In genomic region chr12:95882873-95883272, GRCh38 we compare ENCODE assay signal across 2 cellular contexts.
TF ChIP-seq lines count a peak whose summit lies in the region.

No MANE protein-coding gene starts in this region.

TF ChIP-seq in HepG2, 621 proteins besides CTCF, POLR2A, EP300 and RAD21:
- TF ChIP-seq POLR2G (IDR thresholded peaks at IDR 0.05; ENCODE audit: low read depth, low read length) (no peak), SOX6 (IDR thresholded peaks at IDR 0.05) (no peak), SOX6 (CRISPR knock-in tag; IDR thresholded peaks at IDR 0.05) (peak; percentile 46; the same call in 1 of the 2 replicates), ZNF468 (CRISPR knock-in tag; IDR thresholded peaks at IDR 0.05) (no peak), MED1 (CRISPR knock-in tag; IDR thresholded peaks at IDR 0.05) (no peak), TOE1 (CRISPR knock-in tag; IDR thresholded peaks at IDR 0.05) (no peak), EHMT2 (IDR thresholded peaks at IDR 0.05; ENCODE audit: borderline replicate concordance, low read depth, low read length) (peak; percentile 36; the same call in 1 of the 2 replicates), HNF4G (IDR thresholded peaks at IDR 0.05; ENCODE audit: borderline replicate concordance, low read depth, low read length) (peak; percentile 47; the same call in 1 of the 2 replicates), HNF4G (CRISPR knock-in tag; IDR thresholded peaks at IDR 0.05; ENCODE audit: borderline replicate concordance, low read depth) (peak; percentile 32; the same call in 1 of the 2 replicates), GATAD2A (CRISPR knock-in tag; IDR thresholded peaks at IDR 0.05) (0 out of 2 replicates have a peak, but pooled peaks have one; percentile 13), ARID5B (CRISPR knock-in tag; IDR thresholded peaks at IDR 0.05) (peak; percentile 34; the same call in 1 of the 2 replicates), HNRNPLL (IDR thresholded peaks at IDR 0.05; ENCODE audit: low read depth, low read length, poor library complexity, severe bottlenecking) (no peak), HOMEZ (CRISPR knock-in tag; IDR thresholded peaks at IDR 0.05; ENCODE audit: low read depth) (peak; percentile 49; the same call in 1 of the 2 replicates), PRDM4 (CRISPR knock-in tag; IDR thresholded peaks at IDR 0.05; ENCODE audit: borderline replicate concordance) (no peak), SOX5 (CRISPR knock-in tag; IDR thresholded peaks at IDR 0.05; ENCODE audit: borderline replicate concordance) (peak; percentile 61), ZNF644 (CRISPR knock-in tag; IDR thresholded peaks at IDR 0.05; ENCODE audit: low read depth) (peak; percentile 87), ELF3 (CRISPR knock-in tag; IDR thresholded peaks at IDR 0.05) (peak; percentile 44; the same call in 1 of the 2 replicates), ZMYM4 (CRISPR knock-in tag; IDR thresholded peaks at IDR 0.05) (0 out of 2 replicates have a peak, but pooled peaks have one; percentile 13), SOX13 (IDR thresholded peaks at IDR 0.05) (no peak; the same call in 1 of the 2 replicates), SOX13 (CRISPR knock-in tag; conservative IDR thresholded peaks at IDR 0.05 in 1 of 2, IDR thresholded peaks at IDR 0.05 in 1 of 2) (peak in 1 of 2 experiments; percentile 79; a peak in 2 of 4 replicates), HNF4A (CRISPR knock-in tag; IDR thresholded peaks at IDR 0.05) (peak; percentile 70), ZNF563 (CRISPR knock-in tag; IDR thresholded peaks at IDR 0.05) (peak; percentile 26; the same call in 1 of the 2 replicates), ZNF776 (CRISPR knock-in tag; IDR thresholded peaks at IDR 0.05) (no peak), RFX5 (IDR thresholded peaks at IDR 0.05; ENCODE audit: low read depth, low read length) (peak; percentile 47; the same call in 1 of the 2 replicates)

TF ChIP-seq in GM23338, 12 proteins besides CTCF, POLR2A, EP300 and RAD21:
- TF ChIP-seq JUNB (IDR thresholded peaks at IDR 0.05; ENCODE audit: unreplicated experiment) (no peak), POLR2AphosphoS5 (IDR thresholded peaks at IDR 0.05; ENCODE audit: low read depth) (no peak), STAT1 (IDR thresholded peaks at IDR 0.05; ENCODE audit: unreplicated experiment) (no peak), EZH2 (IDR thresholded peaks at IDR 0.05; ENCODE audit: low read depth, unreplicated experiment) (no peak), NANOG (IDR thresholded peaks at IDR 0.05; ENCODE audit: borderline replicate concordance) (no peak), REST (IDR thresholded peaks at IDR 0.05; ENCODE audit: unreplicated experiment) (no peak), ZNF331 (CRISPR knock-in tag; IDR thresholded peaks at IDR 0.05; ENCODE audit: low read depth) (no peak), ETS1 (IDR thresholded peaks at IDR 0.05) (no peak), EZH2phosphoT487 (IDR thresholded peaks at IDR 0.05; ENCODE audit: unreplicated experiment) (no peak), ZNF114 (CRISPR knock-in tag; IDR thresholded peaks at IDR 0.05) (no peak)
